In genomic region chr4:1693131-1693896, GRCh38 we compare ENCODE assay signal across 8 cellular contexts. TPM values are rescaled to one million over a fixed set of nuclear protein-coding genes. Genes with fewer than 3 reads are reported as not detected.
DNase-seq lines count a peak whose midpoint lies in the region; ATAC-seq and TF ChIP-seq lines count a peak whose summit lies in the region.

No MANE protein-coding gene starts in this region.

- H4K20me1 ChIP-seq in IMR-90 (ENCODE audit: insufficient read depth, low read length) = peaks cover 25% of the 10 kb centered on the region
- no peaks in the 10 kb centered on the region for H4K20me1 ChIP-seq in fibroblast of lung (ENCODE audit: control insufficient read depth, extremely low read depth, insufficient read depth, low read length)

- WGBS in IMR-90 (ENCODE audit: extremely low coverage in 2 of 2, insufficient read length in 1 of 2), 2 experiments = no CpG with 5 or more reads among the region's 7 CpGs

- H2AFZ ChIP-seq in IMR-90 (replicated peaks; ENCODE audit: low read length, poor library complexity) (no peak overlapping the region), fibroblast of lung (ENCODE audit: low read length) (no peak overlapping the region)

- in situ Hi-C loops in IMR-90 (cut with MboI; ENCODE audit: low sequenced_read_pairs) (no loop called here), Panc1 (cut with HindIII; ENCODE audit: low pct_unique_long_range_greater_than_20kb, low sequenced_read_pairs) (no loop called here)

- TF ChIP-seq POLR2A in IMR-90 (IDR thresholded peaks at IDR 0.05; ENCODE audit: low read depth, low read length) = no peak

- H3K9ac ChIP-seq in IMR-90 (ENCODE audit: low read depth, low read length) = no peak overlapping the region
- H3K9ac ChIP-seq in fibroblast of lung (ENCODE audit: insufficient read depth, low read length) = no peak overlapping the region

- H3K27me3 ChIP-seq in IMR-90 (ENCODE audit: control insufficient read depth, insufficient read depth, low read length) = no peaks in the 10 kb centered on the region
- H3K27me3 ChIP-seq in Panc1 (ENCODE audit: control insufficient read depth, insufficient read depth, low read length) = no peaks in the 10 kb centered on the region
- H3K27me3 ChIP-seq in fibroblast of lung (ENCODE audit: control insufficient read depth, insufficient read depth, low read length) = no peaks in the 10 kb centered on the region

- H3K4me1 Mint-ChIP-seq in activated T-cell treated with anti-CD3 and anti-CD28 coated beads, Interleukin-2, amount 50 U/mL, for 24 hours (ENCODE audit: low read depth) = peaks cover 4% of the 10 kb centered on the region

- no peak overlapping the region for H4K91ac ChIP-seq in IMR-90 (ENCODE audit: insufficient read depth, low read depth, low read length)

- H3K4ac ChIP-seq in IMR-90 (ENCODE audit: low read depth, low read length) = no peak overlapping the region

- H2BK15ac ChIP-seq in IMR-90 (ENCODE audit: low read depth, low read length) = no peak overlapping the region

- no peaks in the 10 kb centered on the region for H3K9me3 ChIP-seq in IMR-90 (ENCODE audit: control insufficient read depth, insufficient read depth, low read length)
- H3K9me3 ChIP-seq in Panc1 (ENCODE audit: control insufficient read depth, insufficient read depth, low read depth, low read length) = no peaks in the 10 kb centered on the region
- H3K9me3 ChIP-seq in fibroblast of lung (ENCODE audit: control insufficient read depth, insufficient read depth, low read depth, low read length) = no peaks in the 10 kb centered on the region

- peaks cover 93% of the 10 kb centered on the region for H3K36me3 Mint-ChIP-seq in activated T-cell treated with anti-CD3 and anti-CD28 coated beads, Interleukin-2, amount 50 U/mL, for 24 hours (ENCODE audit: low read depth)

- H3K4me2 ChIP-seq in IMR-90 (ENCODE audit: low read depth, low read length) = no peak overlapping the region
- H3K4me2 ChIP-seq in fibroblast of lung (ENCODE audit: extremely low read depth, insufficient read depth, low read length) = no peak overlapping the region

- no peak overlapping the region for H3K18ac ChIP-seq in IMR-90 (ENCODE audit: low read depth, low read length)

- peak; percentile 68 for TF ChIP-seq RAD21 in IMR-90 (IDR thresholded peaks at IDR 0.05; ENCODE audit: low read length)

- POLR2A ChIA-PET in IMR-90 (lab: Charles Lee; ENCODE audit: unreplicated experiment) (interaction anchor here (0.5 to 0.9 kb wide), 3 partner anchors 26 to 119 kb away, joined by 4 read pairs; partner anchors contain the start of gene TMEM129), Panc1 (lab: Charles Lee) (no interaction called here)

- H2AK5ac ChIP-seq in IMR-90 (ENCODE audit: low read depth, low read length) = no peak overlapping the region

- H3K27me3 Mint-ChIP-seq in activated T-cell treated with anti-CD3 and anti-CD28 coated beads, Interleukin-2, amount 50 U/mL, for 24 hours = no peaks in the 10 kb centered on the region

- dilution Hi-C loops in IMR-90 (cut with HindIII; ENCODE audit: low sequenced_read_pairs, unreplicated experiment) = no loop called here

- no peak overlapping the region for H3K14ac ChIP-seq in IMR-90 (replicated peaks; ENCODE audit: low read depth, low read length)

- no peak overlapping the region for H4K8ac ChIP-seq in IMR-90 (ENCODE audit: low read depth in 2 of 2, low read length in 2 of 2)

- no peak overlapping the region for H2BK5ac ChIP-seq in IMR-90 (ENCODE audit: low read depth, low read length, poor library complexity, severe bottlenecking)

- TF ChIP-seq CTCF in IMR-90 (conservative IDR thresholded peaks at IDR 0.05; ENCODE audit: low read depth, low read length) (peak; percentile 83), Panc1 (IDR thresholded peaks at IDR 0.05) (peak; percentile 92), fibroblast of lung (conservative IDR thresholded peaks at IDR 0.05 in 1 of 2, IDR thresholded peaks at IDR 0.05 in 1 of 2; ENCODE audit: low read depth in 1 of 2, low read length in 2 of 2) (peak; percentile 92 to 98)

- ATAC-seq in GM18909 (IDR thresholded peaks at IDR 0.05; ENCODE audit: poor library complexity, unreplicated experiment) (peak; percentile 76), IMR-90 (ENCODE audit: low read depth) (peak; percentile 94), Panc1 (peak; percentile 91)

- TSS peak; percentile 89 for BruUV-seq in IMR-90 (replicated peaks; lab: Mats Ljungman, UMichigan)
- BruUV-seq in Panc1 (replicated peaks; lab: Mats Ljungman, UMichigan) = TSS peak; percentile 85

- H3K4me3 ChIP-seq in IMR-90 (ENCODE audit: insufficient read depth, low read depth, low read length) (no peak overlapping the region), Panc1 (ENCODE audit: low read depth in 2 of 2, low read length in 2 of 2) (no peak overlapping the region), fibroblast of lung (replicated peaks in 1 of 4; ENCODE audit: control extremely low read depth in 1 of 4, insufficient read depth in 1 of 4, low read depth in 3 of 4, low read length in 4 of 4) (no peak overlapping the region)

- H3K56ac ChIP-seq in IMR-90 (ENCODE audit: extremely low read depth, insufficient read depth, low read length) = no peak overlapping the region

- peaks cover 0 to 26% of the 10 kb centered on the region in 2 experiments; a peak in 3 of 4 replicates for H3K79me1 ChIP-seq in IMR-90 (ENCODE audit: low read depth in 1 of 2, low read length in 2 of 2)

- H3K36me3 ChIP-seq in IMR-90 (ENCODE audit: control insufficient read depth, insufficient read depth, low read length) = peaks cover 52% of the 10 kb centered on the region
- H3K36me3 ChIP-seq in Panc1 (ENCODE audit: control insufficient read depth, insufficient read depth, low read length) = peaks cover 18% of the 10 kb centered on the region
- H3K36me3 ChIP-seq in fibroblast of lung (ENCODE audit: control insufficient read depth, insufficient read depth, low read length) = peaks cover 25% of the 10 kb centered on the region

- H3K23ac ChIP-seq in IMR-90 (ENCODE audit: low read depth, low read length) = no peak overlapping the region

- H3K9me1 ChIP-seq in IMR-90 (ENCODE audit: insufficient read depth, low read length) = no peaks in the 10 kb centered on the region

- H2AK9ac ChIP-seq in IMR-90 (replicated peaks; ENCODE audit: low read depth, low read length, poor library complexity) = no peak overlapping the region

- H2BK20ac ChIP-seq in IMR-90 (ENCODE audit: low read depth, low read length) = no peak overlapping the region

- H3K4me1 ChIP-seq in IMR-90 (ENCODE audit: control insufficient read depth, insufficient read depth, low read length) (no peaks in the 10 kb centered on the region), Panc1 (ENCODE audit: control insufficient read depth, insufficient read depth, low read length) (no peaks in the 10 kb centered on the region), fibroblast of lung (ENCODE audit: control insufficient read depth, extremely low read depth, insufficient read depth, low read length) (no peaks in the 10 kb centered on the region)

- H3K79me2 ChIP-seq in fibroblast of lung (ENCODE audit: control insufficient read depth, insufficient read depth, low read length) = no peaks in the 10 kb centered on the region

- intact Hi-C loops in IMR-90 (cut with micrococcal nuclease) (loop anchor here (1.0 kb wide), 1 partner anchor 33 kb away; no protein-coding TSS in a partner anchor), Panc1 (cut with micrococcal nuclease; ENCODE audit: unreplicated experiment) (no loop called here)

- peak; percentile 68 for DNase-seq in AG08396 (ENCODE audit: low spot score)
- DNase-seq in IMR-90 = peak; percentile 72
- DNase-seq in Panc1 (ENCODE audit: low read depth, low spot score) = peak; percentile 64
- DNase-seq in activated T-cell treated with anti-CD3 and anti-CD28 coated beads, Interleukin-2, amount 50 U/mL, for 24 hours = peak; percentile 80
- DNase-seq in fibroblast of lung (ENCODE audit: low read depth in 2 of 2) = peak; percentile 67 to 81
- peak in 32 of 56 donors; percentile 6 to 58 (median 32) for DNase-seq in nucleus accumbens (lab: John Stamatoyannopoulos, UW)
- DNase-seq in superior temporal gyrus (ENCODE audit: extremely low spot score) = peak; percentile 84

- peak overlapping the region; percentile 5 for H3K27ac Mint-ChIP-seq in activated T-cell treated with anti-CD3 and anti-CD28 coated beads, Interleukin-2, amount 50 U/mL, for 24 hours

- H3K27ac ChIP-seq in IMR-90 (ENCODE audit: insufficient read depth, low read length) = no peak overlapping the region
- peak overlapping the region; percentile 51; the same call in 1 of the 2 replicates for H3K27ac ChIP-seq in Panc1 (ENCODE audit: low read length)
- H3K27ac ChIP-seq in fibroblast of lung (ENCODE audit: insufficient read depth, low read length) = no peak overlapping the region

- CTCF ChIA-PET in IMR-90 (lab: Yijun Ruan, JAX) (interaction anchor here (0.6 to 2.1 kb wide), 16 partner anchors 9 to 222 kb away, joined by 3 to 22 read pairs (median 5); partner anchors contain the start of genes SLBP, TACC3 and TMEM129), Panc1 (lab: Charles Lee) (interaction anchor here (0.8 to 1.5 kb wide), 4 partner anchors 16 to 1071 kb away, joined by 4 to 11 read pairs (median 6); no protein-coding TSS in a partner anchor)

- H2BK120ac ChIP-seq in IMR-90 (ENCODE audit: low read depth, low read length) = no peak overlapping the region

- H4K5ac ChIP-seq in IMR-90 (ENCODE audit: low read depth, low read length) = no peak overlapping the region

- no peaks in the 10 kb centered on the region for H3K9me3 Mint-ChIP-seq in activated T-cell treated with anti-CD3 and anti-CD28 coated beads, Interleukin-2, amount 50 U/mL, for 24 hours

- no peak overlapping the region for H3K4me3 Mint-ChIP-seq in activated T-cell treated with anti-CD3 and anti-CD28 coated beads, Interleukin-2, amount 50 U/mL, for 24 hours

RNA-seq across cellular contexts. Expression of gene FAM53A, which starts 9.2 kb away (rescaled TPM):
- total RNA-seq in IMR-90 (2012; rRNA removed) (1.9 and 2.0 TPM in 2 replicates), Panc1 (2021; ENCODE audit: unreplicated experiment) (7.0 TPM), fibroblast of lung (0.77 and 0.99 TPM in 2 replicates)
- polyA plus RNA-seq in IMR-90 (2012; rRNA removed) (3.1 and 4.4 TPM in 2 replicates), fibroblast of lung (0.65 and 0.86 TPM in 2 replicates)
- 3.7 and 4.1 TPM in 2 replicates for polyA plus RNA-seq in IMR-90 (2012; cell fraction: cytosol; rRNA removed)
- 5.3 and 12.2 TPM in 2 replicates for polyA plus RNA-seq in IMR-90 (2012; cell fraction: nucleus; rRNA removed; ENCODE audit: low replicate concordance)
- 4.6 TPM for polyA plus RNA-seq in Panc1 (2012; ENCODE audit: insufficient read length)
- 1.6 and 1.7 TPM in 2 replicates for polyA plus RNA-seq in fibroblast of lung (2012)
- polyA minus RNA-seq in fibroblast of lung (ENCODE audit: low replicate concordance) = 0.24 TPM in 1 of 2 replicates, not detected in the other

RNA-seq across cellular contexts. Expression of gene SLBP, which starts 18.8 kb away (rescaled TPM):
- 66.1 and 85.5 TPM in 2 replicates for total RNA-seq in IMR-90 (2012; rRNA removed)
- polyA plus RNA-seq in IMR-90 (2012; rRNA removed) = 61.8 and 64.9 TPM in 2 replicates
- 23.0 and 34.5 TPM in 2 replicates for polyA plus RNA-seq in IMR-90 (2012; cell fraction: cytosol; rRNA removed)
- 12.5 and 31.3 TPM in 2 replicates for polyA plus RNA-seq in IMR-90 (2012; cell fraction: nucleus; rRNA removed; ENCODE audit: low replicate concordance)
- total RNA-seq in Panc1 (2021; ENCODE audit: unreplicated experiment) = 73.4 TPM
- 81.0 TPM for polyA plus RNA-seq in Panc1 (2012; ENCODE audit: insufficient read length)
- total RNA-seq in fibroblast of lung = 49.7 and 50.8 TPM in 2 replicates
- 108 and 152 TPM in 2 replicates for polyA plus RNA-seq in fibroblast of lung
- 54.4 and 67.6 TPM in 2 replicates for polyA plus RNA-seq in fibroblast of lung (2012)
- 9.7 and 10.9 TPM in 2 replicates for polyA minus RNA-seq in fibroblast of lung (ENCODE audit: low replicate concordance)

RNA-seq across cellular contexts. Expression of gene TMEM129, which starts 27.8 kb away (rescaled TPM):
- total RNA-seq in IMR-90 (2012; rRNA removed) (6.6 and 6.7 TPM in 2 replicates), Panc1 (2021; ENCODE audit: unreplicated experiment) (32.6 TPM), fibroblast of lung (24.7 and 39.6 TPM in 2 replicates)
- polyA plus RNA-seq in IMR-90 (2012; rRNA removed) (26.6 and 30.6 TPM in 2 replicates), fibroblast of lung (11.0 and 15.0 TPM in 2 replicates)
- polyA plus RNA-seq in IMR-90 (2012; cell fraction: cytosol; rRNA removed) = 15.7 and 43.3 TPM in 2 replicates
- 27.0 and 66.0 TPM in 2 replicates for polyA plus RNA-seq in IMR-90 (2012; cell fraction: nucleus; rRNA removed; ENCODE audit: low replicate concordance)
- 37.6 TPM for polyA plus RNA-seq in Panc1 (2012; ENCODE audit: insufficient read length)
- 21.2 and 24.0 TPM in 2 replicates for polyA plus RNA-seq in fibroblast of lung (2012)
- polyA minus RNA-seq in fibroblast of lung (ENCODE audit: low replicate concordance) = 18.0 and 35.4 TPM in 2 replicates

RNA-seq across cellular contexts. Expression of gene TACC3, which starts 28.0 kb away (rescaled TPM):
- 15.0 and 15.1 TPM in 2 replicates for total RNA-seq in IMR-90 (2012; rRNA removed)
- polyA plus RNA-seq in IMR-90 (2012; rRNA removed) = 49.7 and 49.8 TPM in 2 replicates
- 26.4 and 36.9 TPM in 2 replicates for polyA plus RNA-seq in IMR-90 (2012; cell fraction: cytosol; rRNA removed)
- 70.1 and 136 TPM in 2 replicates for polyA plus RNA-seq in IMR-90 (2012; cell fraction: nucleus; rRNA removed; ENCODE audit: low replicate concordance)
- total RNA-seq in Panc1 (2021; ENCODE audit: unreplicated experiment) = 106 TPM
- polyA plus RNA-seq in Panc1 (2012; ENCODE audit: insufficient read length) = 82.2 TPM
- total RNA-seq in fibroblast of lung = 1.8 and 7.3 TPM in 2 replicates
- polyA plus RNA-seq in fibroblast of lung = 10.2 and 43.2 TPM in 2 replicates
- polyA plus RNA-seq in fibroblast of lung (2012) = 12.9 and 56.4 TPM in 2 replicates
- polyA minus RNA-seq in fibroblast of lung (ENCODE audit: low replicate concordance) = 11.7 and 69.8 TPM in 2 replicates

Comparison
In these comparisons a context has a peak if more than half of its experiments do, and no peak if none do; other contexts are left out.
1. DNase-seq: peak in every context shown above with its lines; median percentile 84 in superior temporal gyrus; 80 in activated T-cell treated with anti-CD3 and anti-CD28 coated beads, Interleukin-2, amount 50 U/mL, for 24 hours; 74 in fibroblast of lung; 72 in IMR-90; 68 in AG08396; 64 in Panc1; 32 in nucleus accumbens.